ENCODE assay signal across 23 cellular contexts in the genomic region with DNA sequence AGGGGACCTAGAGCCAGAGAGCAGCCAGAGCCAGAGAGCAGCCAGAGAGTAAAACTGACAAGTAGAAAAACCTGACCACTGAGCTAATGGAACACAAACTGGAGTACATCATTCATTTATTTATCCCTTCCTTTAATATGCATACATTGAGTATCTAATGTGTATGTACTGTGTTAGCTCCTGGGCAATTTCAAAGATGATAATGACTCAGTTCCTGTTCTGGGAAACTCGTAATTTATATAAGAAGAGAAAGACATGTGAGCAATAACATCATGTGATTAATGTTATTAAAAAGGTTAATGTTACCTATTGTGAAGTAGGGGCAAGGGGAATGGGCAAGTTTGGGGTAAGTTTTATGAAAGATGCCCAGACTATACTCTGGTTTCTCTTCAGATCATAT.
"Had no signal": no experiment of that assay in that cellular context is flagged by ENCODE, and none has a peak within 500 bp of the region (broad histone marks: within the 10 kb centered on the region; RNA-seq: fewer than 3 reads in every experiment).

No MANE protein-coding gene starts in this region.

- H3K4me3 ChIP-seq: ascending aorta, body of pancreas had no signal

- H3K27me3 ChIP-seq: ascending aorta, body of pancreas had no signal

- H3K9me3 ChIP-seq: ascending aorta, body of pancreas had no signal

- DNase-seq: activated CD4-positive, alpha-beta T cell treated with anti-CD3 and anti-CD28 coated beads for 48 hours; activated CD4-positive, alpha-beta T cell treated with anti-CD3 and anti-CD28 coated beads, Interleukin-2, amount 50 U/mL, for 4 hours; activated CD4-positive, CD25-positive, alpha-beta regulatory T cell treated with anti-CD3 and anti-CD28 coated beads, Interleukin-2, amount 50 U/mL, for 72 hours; activated CD8-positive, alpha-beta T cell treated with anti-CD3 and anti-CD28 coated beads, Interleukin-2, amount 10 ng/mL, durations not matched to agents 7 days and 5 days; activated effector memory CD4-positive, alpha-beta T cell treated with Interleukin-2 at 50 U/mL for 16 hours; activated naive CD4-positive, alpha-beta T cell; activated T-cell treated with anti-CD3 and anti-CD28 coated beads, Interleukin-2, amount 50 U/mL, for 24 hours; body of pancreas; KG1; NCI-H1105; NCI-H1436; NCI-H1694 treated with DMSO at 0.1 percent for 48 hours; NCI-H2029 treated with DMSO at 0.1 percent for 48 hours; NCI-H345; NCI-H510A; NCI-H526 treated with DMSO at 0.1 percent for 48 hours; NCI-H82; OCI-M1; SHP77 treated with DMSO at 0.1 percent for 48 hours; T-helper 9 cell had no signal

- ATAC-seq: activated CD8-positive, alpha-beta T cell treated with anti-CD3 and anti-CD28 coated beads, Interleukin-2, amount 10 ng/mL, durations not matched to agents 7 days and 5 days; body of pancreas; Panc1; WTC11 had no signal

- H3K27ac ChIP-seq: ascending aorta, body of pancreas had no signal

- H3K36me3 ChIP-seq: ascending aorta had no signal
